Comparison of ENCODE assay signal across 24 cellular contexts in the genomic region with DNA sequence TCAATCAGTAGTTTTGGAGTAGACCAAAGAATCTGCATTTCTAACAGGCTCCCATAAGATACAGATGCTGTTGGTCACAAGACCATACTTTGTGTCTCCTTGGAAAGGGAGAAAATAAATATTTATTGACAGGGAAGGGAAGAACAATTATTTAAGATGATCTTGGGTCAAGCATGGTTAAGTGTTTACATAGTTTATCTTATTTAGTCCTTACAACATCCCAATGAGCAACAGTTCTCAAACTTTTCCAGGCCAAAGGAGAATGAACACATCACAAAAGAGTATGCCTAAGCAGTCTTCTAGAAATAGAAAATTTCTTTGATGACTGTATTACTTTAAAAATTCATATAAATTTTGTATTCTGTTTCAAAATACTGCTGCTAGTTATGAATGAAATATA. TPM values are rescaled to one million over a fixed set of nuclear protein-coding genes. Genes with fewer than 3 reads are reported as not detected.
"Had no signal": no experiment of that assay in that cellular context is flagged by ENCODE, and none has a peak within 500 bp of the region (broad histone marks: within the 10 kb centered on the region; RNA-seq: fewer than 3 reads in every experiment).

No MANE protein-coding gene starts in this region.

- H3K9me3 ChIP-seq: adrenal gland, ascending aorta, body of pancreas, MG63, Peyer's patch had no signal

- H3K27ac ChIP-seq: adrenal gland, ascending aorta, body of pancreas, Peyer's patch had no signal

- H3K27me3 ChIP-seq: adrenal gland, ascending aorta, body of pancreas, MG63, Peyer's patch had no signal

- DNase-seq: activated CD4-positive, alpha-beta T cell treated with anti-CD3 and anti-CD28 coated beads for 4 hours; activated CD8-positive, alpha-beta memory T cell treated with anti-CD3 and anti-CD28 coated beads, Interleukin-2, amount 50 U/mL, for 4 hours; activated CD8-positive, alpha-beta T cell treated with anti-CD3 and anti-CD28 coated beads for 36 hours; activated gamma-delta T cell treated with Interleukin-2 at 50 U/mL for 16 hours; activated naive CD4-positive, alpha-beta T cell treated with anti-CD3 and anti-CD28 coated beads, Interleukin-2, amount 10 ng/mL, durations not matched to agents 7 days and 5 days; activated naive CD8-positive, alpha-beta T cell treated with anti-CD3 and anti-CD28 coated beads for 36 hours; activated T-cell treated with anti-CD3 and anti-CD28 coated beads, Interleukin-2, amount 50 U/mL, for 72 hours; adrenal gland; body of pancreas; KG1; MG63; MV-4-11; NCI-H1092 treated with DMSO at 0.1 percent for 48 hours; NCI-H1417 treated with DMSO at 0.1 percent for 48 hours; NCI-H1694 treated with DMSO at 0.1 percent for 48 hours; NCI-H2029 treated with DMSO at 0.1 percent for 48 hours; NCI-H446; NCI-H524; Peyer's patch; SHP77 treated with DMSO at 0.1 percent for 48 hours had no signal

- FAIRE-seq: bronchial epithelial cell had no signal

- H3K36me3 ChIP-seq: adrenal gland, ascending aorta had no signal

- H3K4me3 ChIP-seq: adrenal gland, ascending aorta, body of pancreas, MG63, Peyer's patch had no signal

- ATAC-seq: activated CD4-positive, CD25-positive, alpha-beta regulatory T cell treated with anti-CD3 and anti-CD28 coated beads, Interleukin-2, amount 50 U/mL, for 24 hours; activated CD8-positive, alpha-beta T cell treated with anti-CD3 and anti-CD28 coated beads for 36 hours; activated T-cell treated with anti-CD3 and anti-CD28 coated beads, Interleukin-2, amount 50 U/mL, for 72 hours; body of pancreas had no signal

- H3K4me1 ChIP-seq: ascending aorta had no signal

RNA-seq across cellular contexts. Expression of gene PTPN6, which starts 58.4 kb away (rescaled TPM):
- total RNA-seq: SK-MEL-5 had no signal
